In genomic region chr16:49350265-49351103, GRCh38 we compare ENCODE assay signal across 9 cellular contexts.
DNase-seq lines count a peak whose midpoint lies in the region; ATAC-seq, FAIRE-seq and TF ChIP-seq lines count a peak whose summit lies in the region.
"Had no signal": no experiment of that assay in that cellular context is flagged by ENCODE, and none has a peak within 500 bp of the region (broad histone marks: within the 10 kb centered on the region; RNA-seq: fewer than 3 reads in every experiment).

No MANE protein-coding gene starts in this region.

- peak; percentile 85 for TF ChIP-seq CTCF in foreskin fibroblast (IDR thresholded peaks at IDR 0.05; ENCODE audit: low read depth, low read length)

- peak; percentile 62 for ATAC-seq in GM21390 (IDR thresholded peaks at IDR 0.05; ENCODE audit: unreplicated experiment)

- peak; percentile 96 for FAIRE-seq in urothelium cell line (lab: Jason Lieb, UNC)

- H3K4me3 ChIP-seq in foreskin fibroblast (ENCODE audit: low read depth in 1 of 2, low read length in 2 of 2): no peak overlapping the region
- H3K4me3 ChIP-seq: skin epidermis had no signal

- peak; percentile 14 for DNase-seq in CMK (ENCODE audit: low read depth)
- peak; percentile 10 for DNase-seq in NCI-H526 treated with DMSO at 0.1 percent for 48 hours (lab: John Stamatoyannopoulos, UW)
- DNase-seq in activated T-cell treated with anti-CD3 and anti-CD28 coated beads for 48 hours (ENCODE audit: low read depth): peak; percentile 48
- peak; percentile 17 to 66 for DNase-seq in foreskin fibroblast
- peak in 47 of 56 donors; percentile 2 to 83 (median 33) for DNase-seq in nucleus accumbens (lab: John Stamatoyannopoulos, UW)
- peak; percentile 78 for DNase-seq in urothelium cell line (ENCODE audit: low spot score)
- DNase-seq in NOMO-1 treated with DMSO at 0.1 percent for 48 hours (lab: John Stamatoyannopoulos, UW; ENCODE audit: unreplicated experiment): no peak
